In the genomic region with DNA sequence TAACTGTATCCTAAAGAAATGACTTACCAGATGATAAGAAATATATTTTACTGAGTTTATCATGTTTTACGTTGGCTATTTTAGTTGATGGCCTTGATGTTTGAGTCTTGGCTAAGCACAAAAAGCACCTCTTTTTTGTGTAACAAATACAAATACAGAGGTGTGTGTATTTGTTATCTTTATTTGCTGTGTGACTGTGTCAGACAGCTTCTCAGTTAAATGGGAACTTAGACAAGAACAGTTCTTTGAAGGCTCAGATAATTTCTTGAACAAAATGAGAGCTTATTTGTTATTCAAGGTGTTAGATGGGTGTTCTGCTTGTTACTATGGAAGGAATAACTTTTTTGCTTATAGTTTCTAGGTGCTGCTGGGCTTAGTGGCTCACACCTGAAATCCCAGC, we compare ENCODE assay signal across 28 cellular contexts.
"Had no signal": no experiment of that assay in that cellular context is flagged by ENCODE, and none has a peak within 500 bp of the region (broad histone marks: within the 10 kb centered on the region; RNA-seq: fewer than 3 reads in every experiment).

No MANE protein-coding gene starts in this region.

- H3K4me1 Mint-ChIP-seq: stimulated activated effector memory CD8-positive, alpha-beta T cell treated with anti-CD3 and anti-CD28 coated beads, Interleukin-12 subunit alpha, Interleukin-12 subunit beta, amount 100 ng/mL, for 72 hours; stimulated activated naive CD8-positive, alpha-beta T cell treated with anti-CD3 and anti-CD28 coated beads, Interleukin-15, amount 100 ng/mL, for 72 hours had no signal

- H3K36me3 ChIP-seq: stomach, suprapubic skin, thoracic aorta, thyroid gland, tibial artery, tibial nerve, transverse colon, upper lobe of left lung, upper lobe of right lung, uterus, vagina had no signal

- DNase-seq: stimulated activated CD4-positive, alpha-beta T cell treated with anti-CD3 and anti-CD28 coated beads, Interleukin-2, amount 100 ng/mL, for 48 hours; stimulated activated CD4-positive, alpha-beta T cell treated with anti-CD3 and anti-CD28 coated beads, Interleukin-4, amount 100 ng/mL, for 1 hour; stimulated activated CD4-positive, alpha-beta T cell treated with anti-CD3 and anti-CD28 coated beads, Interleukin-4, amount 100 ng/mL, for 24 hours; stimulated activated CD4-positive, alpha-beta T cell treated with anti-CD3 and anti-CD28 coated beads, Interleukin-4, amount 100 ng/mL, for 4 hours; stimulated activated CD8-positive, alpha-beta memory T cell treated with anti-CD3 and anti-CD28 coated beads, Interleukin-4, amount 100 ng/mL, for 48 hours; stimulated activated naive B cell treated with anti-CD40 and anti-IgM and Interleukin-4, amounts not matched to agents 10 μg/mL and 1 μg/mL and 100 μg/mL, for 72 hours; stimulated activated naive CD4-positive, alpha-beta T cell; stimulated activated naive CD4-positive, alpha-beta T cell treated with Interleukin-2 at 50 U/mL for 16 hours; stimulated activated naive CD8-positive, alpha-beta T cell treated with anti-CD3 and anti-CD28 coated beads, Interleukin-15, amount 100 ng/mL, for 72 hours; stimulated activated naive CD8-positive, alpha-beta T cell treated with anti-CD3 and anti-CD28 coated beads, Interleukin-15, Interleukin-2, amounts not matched to agents 100 U/mL and 50 U/mL, for 24 hours; stomach; substantia nigra; testis; thyroid gland; tibial artery; transverse colon; trophoblast cell; upper lobe of left lung; upper lobe of right lung; uterus had no signal

- ATAC-seq: stimulated activated effector memory CD8-positive, alpha-beta T cell treated with anti-CD3 and anti-CD28 coated beads, Interleukin-12 subunit alpha, Interleukin-12 subunit beta, amount 100 ng/mL, for 72 hours; stimulated activated memory B cell treated with anti-CD40 and anti-IgM and Interleukin-4, amounts not matched to agents 10 μg/mL and 1 μg/mL and 100 μg/mL, for 72 hours; stimulated activated naive CD8-positive, alpha-beta T cell treated with anti-CD3 and anti-CD28 coated beads, Interleukin-15, amount 100 ng/mL, for 72 hours; stimulated activated naive CD8-positive, alpha-beta T cell treated with anti-CD3 and anti-CD28 coated beads, Interleukin-15, Interleukin-2, amounts not matched to agents 100 U/mL and 50 U/mL, for 24 hours; upper lobe of right lung had no signal

- H3K36me3 Mint-ChIP-seq: stimulated activated effector memory CD8-positive, alpha-beta T cell treated with anti-CD3 and anti-CD28 coated beads, Interleukin-12 subunit alpha, Interleukin-12 subunit beta, amount 100 ng/mL, for 72 hours; stimulated activated memory B cell treated with anti-CD40 and anti-IgM and Interleukin-4, amounts not matched to agents 10 μg/mL and 1 μg/mL and 100 μg/mL, for 72 hours; stimulated activated naive B cell treated with anti-CD40 and anti-IgM and Interleukin-4, amounts not matched to agents 10 μg/mL and 1 μg/mL and 100 μg/mL, for 72 hours; type B pancreatic cell had no signal

- H3K9me3 Mint-ChIP-seq: stimulated activated effector memory CD8-positive, alpha-beta T cell treated with anti-CD3 and anti-CD28 coated beads, Interleukin-12 subunit alpha, Interleukin-12 subunit beta, amount 100 ng/mL, for 72 hours; stimulated activated memory B cell treated with anti-CD40 and anti-IgM and Interleukin-4, amounts not matched to agents 10 μg/mL and 1 μg/mL and 100 μg/mL, for 72 hours; stimulated activated naive B cell treated with anti-CD40 and anti-IgM and Interleukin-4, amounts not matched to agents 10 μg/mL and 1 μg/mL and 100 μg/mL, for 72 hours; stimulated activated naive CD8-positive, alpha-beta T cell treated with anti-CD3 and anti-CD28 coated beads, Interleukin-15, amount 100 ng/mL, for 72 hours; stimulated activated naive CD8-positive, alpha-beta T cell treated with anti-CD3 and anti-CD28 coated beads, Interleukin-15, Interleukin-2, amounts not matched to agents 100 ng/mL and 50 ng/mL, for 24 hours; type B pancreatic cell had no signal

- H3K27me3 Mint-ChIP-seq: stimulated activated memory B cell treated with anti-CD40 and anti-IgM and Interleukin-4, amounts not matched to agents 10 μg/mL and 1 μg/mL and 100 μg/mL, for 72 hours had no signal

- H3K9me3 ChIP-seq: stomach, suprapubic skin, testis, thoracic aorta, thyroid gland, tibial artery, tibial nerve, transverse colon, upper lobe of left lung, upper lobe of right lung, uterus, vagina had no signal

- H3K27me3 ChIP-seq: stomach, suprapubic skin, testis, thyroid gland, tibial artery, tibial nerve, transverse colon, upper lobe of left lung, upper lobe of right lung, uterus, vagina had no signal

- H3K4me3 ChIP-seq: stomach, suprapubic skin, testis, thoracic aorta, thyroid gland, tibial artery, tibial nerve, transverse colon, upper lobe of left lung, upper lobe of right lung, uterus, vagina had no signal

- H3K27ac Mint-ChIP-seq: stimulated activated effector memory CD8-positive, alpha-beta T cell treated with anti-CD3 and anti-CD28 coated beads, Interleukin-12 subunit alpha, Interleukin-12 subunit beta, amount 100 ng/mL, for 72 hours; stimulated activated memory B cell treated with anti-CD40 and anti-IgM and Interleukin-4, amounts not matched to agents 10 μg/mL and 1 μg/mL and 100 μg/mL, for 72 hours; stimulated activated naive B cell treated with anti-CD40 and anti-IgM and Interleukin-4, amounts not matched to agents 10 μg/mL and 1 μg/mL and 100 μg/mL, for 72 hours; stimulated activated naive CD8-positive, alpha-beta T cell treated with anti-CD3 and anti-CD28 coated beads, Interleukin-15, amount 100 ng/mL, for 72 hours; stimulated activated naive CD8-positive, alpha-beta T cell treated with anti-CD3 and anti-CD28 coated beads, Interleukin-15, Interleukin-2, amounts not matched to agents 100 ng/mL and 50 ng/mL, for 24 hours; type B pancreatic cell had no signal

- H3K27ac ChIP-seq: stomach, suprapubic skin, testis, thoracic aorta, thyroid gland, tibial artery, tibial nerve, transverse colon, upper lobe of left lung, upper lobe of right lung, uterus, vagina had no signal

- H3K4me3 Mint-ChIP-seq: stimulated activated effector memory CD8-positive, alpha-beta T cell treated with anti-CD3 and anti-CD28 coated beads, Interleukin-12 subunit alpha, Interleukin-12 subunit beta, amount 100 ng/mL, for 72 hours; stimulated activated memory B cell treated with anti-CD40 and anti-IgM and Interleukin-4, amounts not matched to agents 10 μg/mL and 1 μg/mL and 100 μg/mL, for 72 hours; stimulated activated naive B cell treated with anti-CD40 and anti-IgM and Interleukin-4, amounts not matched to agents 10 μg/mL and 1 μg/mL and 100 μg/mL, for 72 hours; stimulated activated naive CD8-positive, alpha-beta T cell treated with anti-CD3 and anti-CD28 coated beads, Interleukin-15, amount 100 ng/mL, for 72 hours; stimulated activated naive CD8-positive, alpha-beta T cell treated with anti-CD3 and anti-CD28 coated beads, Interleukin-15, Interleukin-2, amounts not matched to agents 100 ng/mL and 50 ng/mL, for 24 hours; type B pancreatic cell had no signal

- H3K4me1 ChIP-seq: stomach, suprapubic skin, testis, thyroid gland, tibial artery, tibial nerve, transverse colon, upper lobe of left lung, upper lobe of right lung, uterus, vagina had no signal
